ENCODE assay signal across 22 cellular contexts in the genomic region with DNA sequence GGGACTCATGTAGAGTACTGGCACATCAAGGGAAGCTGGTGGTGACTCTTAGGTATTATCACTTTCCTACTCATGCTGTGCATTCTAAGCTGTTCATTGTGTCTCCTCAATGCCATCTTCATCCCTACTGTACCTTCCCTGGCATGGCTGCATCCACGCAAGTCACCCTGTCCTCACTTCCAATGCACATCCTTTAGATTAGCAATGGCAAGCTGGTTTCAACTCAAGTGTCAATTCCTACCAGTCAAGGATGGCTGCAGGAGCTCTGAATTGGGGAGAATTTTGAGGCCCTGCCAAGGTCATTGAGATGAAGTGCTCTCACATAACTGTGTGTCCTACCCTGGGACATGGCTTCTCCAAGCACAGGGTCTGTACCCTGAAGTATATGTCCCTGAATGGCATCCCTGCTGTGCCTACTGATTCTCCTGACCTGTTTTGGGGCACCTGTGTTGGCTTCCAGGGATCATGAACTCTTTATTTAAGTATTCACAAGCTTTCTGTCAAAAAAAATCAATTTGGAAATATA. TPM values are rescaled to one million over a fixed set of nuclear protein-coding genes. Genes with fewer than 3 reads are reported as not detected.
DNase-seq lines count a peak whose midpoint lies in the region; ATAC-seq, FAIRE-seq and TF ChIP-seq lines count a peak whose summit lies in the region.
"Had no signal": no experiment of that assay in that cellular context is flagged by ENCODE, and none has a peak within 500 bp of the region (broad histone marks: within the 10 kb centered on the region; RNA-seq: fewer than 3 reads in every experiment).

No MANE protein-coding gene starts in this region.

- peaks cover 19% of the 10 kb centered on the region for H3K36me3 ChIP-seq in astrocyte (ENCODE audit: insufficient read depth, low read length)
- no peaks in the 10 kb centered on the region for H3K36me3 ChIP-seq in thoracic aorta
- H3K36me3 ChIP-seq: BE2C, HAP-1 had no signal

- peaks cover 43% of the 10 kb centered on the region for H3K4me1 ChIP-seq in astrocyte (ENCODE audit: insufficient read depth, low read length)
- H3K4me1 ChIP-seq in thoracic aorta (ENCODE audit: control insufficient read depth in 1 of 2, low read depth in 2 of 2): peaks cover 26 to 97% of the 10 kb centered on the region in 2 donors
- H3K4me1 ChIP-seq: BE2C, HAP-1 had no signal

- H3K4me1 Mint-ChIP-seq in astrocyte (ENCODE audit: low read depth, unreplicated experiment): peaks cover 57% of the 10 kb centered on the region
- H3K4me1 Mint-ChIP-seq in osteocyte (ENCODE audit: unreplicated experiment): peaks cover 98% of the 10 kb centered on the region
- no peaks in the 10 kb centered on the region for H3K4me1 Mint-ChIP-seq in progenitor cell of endocrine pancreas (ENCODE audit: low read depth)
- H3K4me1 Mint-ChIP-seq: CD4-positive, CD25-positive, alpha-beta regulatory T cell had no signal

- H2AFZ ChIP-seq in astrocyte (ENCODE audit: low read depth, low read length): no peak overlapping the region

- H3K79me2 ChIP-seq in astrocyte (ENCODE audit: insufficient read depth, low read length): peaks cover 100% of the 10 kb centered on the region

- no peak for ATAC-seq in thoracic aorta (ENCODE audit: insufficient number of reproducible peaks, low FRiP score, low read depth)
- no peak for ATAC-seq in GM18517 (IDR thresholded peaks at IDR 0.05; ENCODE audit: unreplicated experiment)
- ATAC-seq in GM18861 (IDR thresholded peaks at IDR 0.05; ENCODE audit: unreplicated experiment): no peak
- ATAC-seq: A549 had no signal

- H3K27ac Mint-ChIP-seq in astrocyte (ENCODE audit: unreplicated experiment) (peak overlapping the region; percentile 13), osteocyte (ENCODE audit: unreplicated experiment) (peak overlapping the region; percentile 98), progenitor cell of endocrine pancreas (no peak overlapping the region)
- H3K27ac Mint-ChIP-seq: CD4-positive, CD25-positive, alpha-beta regulatory T cell had no signal

- H3K27me3 ChIP-seq in astrocyte (ENCODE audit: insufficient read depth, low read length) (no peaks in the 10 kb centered on the region), thoracic aorta (replicated peaks; ENCODE audit: insufficient read depth) (no peaks in the 10 kb centered on the region)

- DNase-seq in DMS79 treated with DMSO at 0.1 percent for 48 hours (lab: John Stamatoyannopoulos, UW) (peak; percentile 47), astrocyte (ENCODE audit: low read depth) (no peak), osteocyte (ENCODE audit: extremely low spot score, unreplicated experiment) (peak; percentile 57), thoracic aorta (ENCODE audit: low spot score) (no peak), progenitor cell of endocrine pancreas (ENCODE audit: low spot score, unreplicated experiment) (no peak)
- DNase-seq in activated CD8-positive, alpha-beta memory T cell treated with anti-CD3 and anti-CD28 coated beads for 24 hours: no peak
- DNase-seq: BE2C; CD4-positive, CD25-positive, alpha-beta regulatory T cell; KBM-7; MM.1S; NCI-H1048; NCI-H1436; NCI-H1930; NCI-H2227 treated with DMSO at 0.1 percent for 48 hours; NCI-H510A; NCI-H774; NK-92 treated with Interleukin-12 subunit alpha and Interleukin-12 subunit beta, amount 100 ng/mL, for 24 hours had no signal

- TF ChIP-seq CTCF in astrocyte (IDR thresholded peaks at IDR 0.05; ENCODE audit: insufficient read depth, low read depth, low read length): no peak
- no peak for TF ChIP-seq CTCF in osteocyte (IDR thresholded peaks at IDR 0.05)
- no peak for TF ChIP-seq CTCF in thoracic aorta (IDR thresholded peaks at IDR 0.05)
- no peak for TF ChIP-seq CTCF in progenitor cell of endocrine pancreas (IDR thresholded peaks at IDR 0.05; ENCODE audit: unreplicated experiment)

- H3K9me3 Mint-ChIP-seq in astrocyte (ENCODE audit: unreplicated experiment) (no peaks in the 10 kb centered on the region), osteocyte (ENCODE audit: unreplicated experiment) (no peaks in the 10 kb centered on the region), progenitor cell of endocrine pancreas (ENCODE audit: low read depth) (no peaks in the 10 kb centered on the region)
- H3K9me3 Mint-ChIP-seq: CD4-positive, CD25-positive, alpha-beta regulatory T cell had no signal

- no peak overlapping the region for H3K4me3 Mint-ChIP-seq in astrocyte (ENCODE audit: unreplicated experiment)
- H3K4me3 Mint-ChIP-seq in osteocyte (ENCODE audit: unreplicated experiment): no peak overlapping the region
- H3K4me3 Mint-ChIP-seq in progenitor cell of endocrine pancreas (ENCODE audit: low read depth): no peak overlapping the region
- H3K4me3 Mint-ChIP-seq: CD4-positive, CD25-positive, alpha-beta regulatory T cell had no signal

- H3K36me3 Mint-ChIP-seq in astrocyte (ENCODE audit: low read depth, unreplicated experiment): peaks cover 40% of the 10 kb centered on the region
- peaks cover 37% of the 10 kb centered on the region for H3K36me3 Mint-ChIP-seq in osteocyte (ENCODE audit: unreplicated experiment)
- H3K36me3 Mint-ChIP-seq in progenitor cell of endocrine pancreas (ENCODE audit: insufficient read depth): no peaks in the 10 kb centered on the region
- H3K36me3 Mint-ChIP-seq: CD4-positive, CD25-positive, alpha-beta regulatory T cell had no signal

- no peak overlapping the region for H3K4me3 ChIP-seq in astrocyte (ENCODE audit: insufficient read depth, low read depth, low read length)
- H3K4me3 ChIP-seq in thoracic aorta: no peak overlapping the region
- H3K4me3 ChIP-seq: A549, HAP-1 had no signal

- no peaks in the 10 kb centered on the region for H3K9me3 ChIP-seq in astrocyte (ENCODE audit: insufficient read depth, low read depth, low read length)
- H3K9me3 ChIP-seq in thoracic aorta: no peaks in the 10 kb centered on the region
- H3K9me3 ChIP-seq: A549, BE2C, HAP-1 had no signal

- no peak overlapping the region for H3K9ac ChIP-seq in astrocyte (ENCODE audit: low read length)

- H3K27ac ChIP-seq in astrocyte (ENCODE audit: low read depth, low read length) (no peak overlapping the region), thoracic aorta (peak overlapping the region; percentile 43 to 66)
- H3K27ac ChIP-seq: A549, RWPE1 had no signal

- H3K4me2 ChIP-seq in astrocyte (ENCODE audit: low read length): no peak overlapping the region
- H3K4me2 ChIP-seq: A549 had no signal

- no peaks in the 10 kb centered on the region for H3K27me3 Mint-ChIP-seq in astrocyte (ENCODE audit: low read depth, unreplicated experiment)
- no peaks in the 10 kb centered on the region for H3K27me3 Mint-ChIP-seq in osteocyte (ENCODE audit: unreplicated experiment)
- H3K27me3 Mint-ChIP-seq in progenitor cell of endocrine pancreas: no peaks in the 10 kb centered on the region

- no peak for FAIRE-seq in astrocyte (lab: Jason Lieb, UNC)
- FAIRE-seq: A549 had no signal

- H4K20me1 ChIP-seq in astrocyte (ENCODE audit: insufficient read depth, low read length): peaks cover 100% of the 10 kb centered on the region

RNA-seq across cellular contexts. Expression of a gene that starts 24.6 kb away (rescaled TPM):
- total RNA-seq in astrocyte (2,489 and 3,103 TPM in 2 replicates), osteocyte (3,181 and 3,589 TPM in 2 replicates), thoracic aorta (100 to 1,000 TPM; 505 to 852 TPM), progenitor cell of endocrine pancreas (81.3 and 90.8 TPM in 2 replicates)
- total RNA-seq: CD4-positive, CD25-positive, alpha-beta regulatory T cell had no signal

RNA-seq across cellular contexts. Expression of a gene that starts 24.7 kb away (rescaled TPM):
- total RNA-seq in astrocyte (1,414 and 1,647 TPM in 2 replicates), osteocyte (2,001 and 2,067 TPM in 2 replicates), thoracic aorta (1,000 to 10,000 TPM in 1 of 2 donors, 100 to 1,000 TPM in 1; 999 to 1,135 TPM), progenitor cell of endocrine pancreas (120 and 121 TPM in 2 replicates)
- total RNA-seq: CD4-positive, CD25-positive, alpha-beta regulatory T cell had no signal

Comparison
In these comparisons a context has a peak if more than half of its experiments do, and no peak if none do; other contexts are left out.
1. DNase-seq: peak in DMS79 treated with DMSO at 0.1 percent for 48 hours (single experiment) and osteocyte (single experiment); none in astrocyte (single experiment), thoracic aorta (single experiment), activated CD8-positive, alpha-beta memory T cell treated with anti-CD3 and anti-CD28 coated beads for 24 hours (single experiment) and progenitor cell of endocrine pancreas (single experiment).